In the genomic region with DNA sequence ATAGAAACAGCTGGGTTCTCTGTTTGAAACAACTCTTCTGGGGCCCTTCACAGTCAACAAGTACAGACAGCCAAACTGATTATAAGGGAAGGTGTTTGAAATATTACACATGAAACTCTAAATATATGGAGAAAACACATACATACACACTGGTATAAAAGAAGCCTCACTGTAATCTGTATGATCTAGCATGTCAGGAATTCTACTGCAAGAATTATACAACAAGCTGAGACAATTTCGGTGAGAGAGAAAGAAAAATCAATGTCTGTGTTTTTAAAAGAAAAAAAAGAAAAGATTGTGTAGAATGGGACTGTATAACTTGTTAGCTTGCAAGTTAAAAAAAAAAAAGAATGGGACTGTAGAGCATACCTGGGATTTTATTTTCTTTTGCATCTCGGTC, we compare ENCODE assay signal across 10 cellular contexts. TPM values are rescaled to one million over a fixed set of nuclear protein-coding genes. Genes with fewer than 3 reads are reported as not detected.
DNase-seq lines count a peak whose midpoint lies in the region; ATAC-seq and TF ChIP-seq lines count a peak whose summit lies in the region.
"Had no signal": no experiment of that assay in that cellular context is flagged by ENCODE, and none has a peak within 500 bp of the region (broad histone marks: within the 10 kb centered on the region; RNA-seq: fewer than 3 reads in every experiment).

No MANE protein-coding gene starts in this region.

- intact Hi-C loops in mucosa of descending colon (cut with DNase I, micrococcal nuclease): no loop called here

- H3K4me3 Mint-ChIP-seq in neural crest cell: no peak overlapping the region

- peaks cover 30% of the 10 kb centered on the region for H3K4me1 Mint-ChIP-seq in neural crest cell

- peak overlapping the region; percentile 37 for H3K27ac ChIP-seq in SJSA1

- no peaks in the 10 kb centered on the region for H3K27me3 Mint-ChIP-seq in neural crest cell (ENCODE audit: low read depth)
- H3K27me3 Mint-ChIP-seq: activated naive CD8-positive, alpha-beta T cell had no signal

- TF ChIP-seq CTCF in neural crest cell (conservative IDR thresholded peaks at IDR 0.05) (no peak), mucosa of descending colon (IDR thresholded peaks at IDR 0.05) (no peak)

- H3K4me3 ChIP-seq in SJSA1 (no peak overlapping the region), mucosa of descending colon (no peak overlapping the region)

- peak overlapping the region; percentile 70 for H3K27ac Mint-ChIP-seq in neural crest cell (ENCODE audit: unreplicated experiment)

- peaks cover 13% of the 10 kb centered on the region for H3K4me1 ChIP-seq in SJSA1 (replicated peaks)
- peaks cover 33% of the 10 kb centered on the region for H3K4me1 ChIP-seq in mucosa of descending colon (ENCODE audit: low read depth)

- no peaks in the 10 kb centered on the region for H3K9me3 ChIP-seq in SJSA1 (replicated peaks)
- no peaks in the 10 kb centered on the region for H3K9me3 ChIP-seq in mucosa of descending colon

- peaks cover 7% of the 10 kb centered on the region for H3K9me3 Mint-ChIP-seq in neural crest cell

- ATAC-seq in GM19023 (IDR thresholded peaks at IDR 0.05; ENCODE audit: unreplicated experiment) (peak; percentile 26), HG02678 (IDR thresholded peaks at IDR 0.05; ENCODE audit: unreplicated experiment) (peak; percentile 13), mucosa of descending colon (no peak)

- no peak for DNase-seq in SJSA1 (ENCODE audit: low read depth in 1 of 2, low spot score in 2 of 2)
- no peak for DNase-seq in neural crest cell (ENCODE audit: low read depth, low spot score)
- DNase-seq in mucosa of descending colon: no peak
- no peak for DNase-seq in D341Med (ENCODE audit: low spot score)
- no peak for DNase-seq in activated T-cell treated with anti-CD3 and anti-CD28 coated beads, Interleukin-2, amount 50 U/mL, for 48 hours
- DNase-seq in NCI-H1930 (lab: John Stamatoyannopoulos, UW): no peak
- DNase-seq: kidney glomerular epithelial cell had no signal

- H3K36me3 ChIP-seq in SJSA1: peaks cover 49% of the 10 kb centered on the region
- H3K36me3 ChIP-seq in mucosa of descending colon (ENCODE audit: low read depth): no peaks in the 10 kb centered on the region

- peaks cover 30% of the 10 kb centered on the region for H3K36me3 Mint-ChIP-seq in neural crest cell (ENCODE audit: low read depth)

- no peaks in the 10 kb centered on the region for H3K27me3 ChIP-seq in SJSA1 (replicated peaks)

RNA-seq across cellular contexts. Expression of a gene that starts 26.3 kb away (rescaled TPM):
- 11.3 and 19.2 TPM in 2 replicates for total RNA-seq in SJSA1 (2014; rRNA removed; shearing (Covaris generic))
- total RNA-seq in neural crest cell (14.8 and 15.1 TPM in 2 replicates), mucosa of descending colon (10 to 100 TPM in 2 of 3 donors, 1 to 10 TPM in 1; 8.1 to 29.0 (median 13.5) TPM)
